8 cellular contexts compared by ENCODE assay signal in genomic region chr20:10558635-10559187, GRCh38.
DNase-seq lines count a peak whose midpoint lies in the region; ATAC-seq and TF ChIP-seq lines count a peak whose summit lies in the region.

No MANE protein-coding gene starts in this region.

- POLR2A ChIA-PET in activated CD4-positive, alpha-beta memory T cell treated with anti-CD3 and anti-CD28 coated beads, Interleukin-2, amount 10 ng/mL, durations not matched to agents 7 days and 5 days (lab: Charles Lee) = interaction anchor here (0.8 kb wide), 1 partner anchor 9 kb away, joined by 3 read pairs; no protein-coding TSS in a partner anchor

- no peak for TF ChIP-seq CTCF in vagina (IDR thresholded peaks at IDR 0.05)

- DNase-seq in activated CD4-positive, alpha-beta memory T cell treated with anti-CD3 and anti-CD28 coated beads, Interleukin-2, amount 10 ng/mL, durations not matched to agents 7 days and 5 days = peak; percentile 52
- DNase-seq in islet precursor cell (peak; percentile 77), vagina (ENCODE audit: extremely low spot score in 2 of 2) (no peak), SKM-1 (lab: John Stamatoyannopoulos, UW; ENCODE audit: unreplicated experiment) (no peak), NCI-H510A (lab: John Stamatoyannopoulos, UW) (no peak)

- ATAC-seq in GM18858 (IDR thresholded peaks at IDR 0.05; ENCODE audit: unreplicated experiment) (peak; percentile 92), HG02798 (IDR thresholded peaks at IDR 0.05; ENCODE audit: poor library complexity, unreplicated experiment) (peak; percentile 97), GM19324 (IDR thresholded peaks at IDR 0.05; ENCODE audit: low FRiP score, unreplicated experiment) (no peak)

- peaks cover 11% of the 10 kb centered on the region for H3K36me3 Mint-ChIP-seq in activated CD4-positive, alpha-beta memory T cell treated with anti-CD3 and anti-CD28 coated beads, Interleukin-2, amount 10 ng/mL, durations not matched to agents 7 days and 5 days (ENCODE audit: low read depth)

- H3K27me3 ChIP-seq in vagina = no peaks in the 10 kb centered on the region

- H3K27ac ChIP-seq in vagina = peak overlapping the region; percentile 30

- no peaks in the 10 kb centered on the region for H3K36me3 ChIP-seq in vagina

- CTCF ChIA-PET in activated CD4-positive, alpha-beta memory T cell treated with anti-CD3 and anti-CD28 coated beads, Interleukin-2, amount 10 ng/mL, durations not matched to agents 7 days and 5 days (lab: Charles Lee) = no interaction called here

- H3K9me3 ChIP-seq in vagina = no peaks in the 10 kb centered on the region

- peaks cover 23% of the 10 kb centered on the region for H3K4me1 Mint-ChIP-seq in activated CD4-positive, alpha-beta memory T cell treated with anti-CD3 and anti-CD28 coated beads, Interleukin-2, amount 10 ng/mL, durations not matched to agents 7 days and 5 days

- no peak overlapping the region for H3K27ac Mint-ChIP-seq in activated CD4-positive, alpha-beta memory T cell treated with anti-CD3 and anti-CD28 coated beads, Interleukin-2, amount 10 ng/mL, durations not matched to agents 7 days and 5 days

- H3K4me3 Mint-ChIP-seq in activated CD4-positive, alpha-beta memory T cell treated with anti-CD3 and anti-CD28 coated beads, Interleukin-2, amount 10 ng/mL, durations not matched to agents 7 days and 5 days = no peak overlapping the region

- intact Hi-C loops in vagina (cut with DNase I) = loop anchor here (10.0 kb wide), 2 partner anchors 46 to 716 kb away; no protein-coding TSS in a partner anchor

- H3K9me3 Mint-ChIP-seq in activated CD4-positive, alpha-beta memory T cell treated with anti-CD3 and anti-CD28 coated beads, Interleukin-2, amount 10 ng/mL, durations not matched to agents 7 days and 5 days = no peaks in the 10 kb centered on the region

- H3K27me3 Mint-ChIP-seq in activated CD4-positive, alpha-beta memory T cell treated with anti-CD3 and anti-CD28 coated beads, Interleukin-2, amount 10 ng/mL, durations not matched to agents 7 days and 5 days = peaks cover 3% of the 10 kb centered on the region

- no peak overlapping the region for H3K4me3 ChIP-seq in vagina

- H3K4me1 ChIP-seq in vagina = peaks cover 34% of the 10 kb centered on the region

- TF ChIP-seq POLR2A in vagina (IDR thresholded peaks at IDR 0.05) = no peak

Comparison
In these comparisons a context has a peak if more than half of its experiments do, and no peak if none do; other contexts are left out.
1. DNase-seq: peak in activated CD4-positive, alpha-beta memory T cell treated with anti-CD3 and anti-CD28 coated beads, Interleukin-2, amount 10 ng/mL, durations not matched to agents 7 days and 5 days (single experiment) and islet precursor cell (single experiment); none in vagina (0 of 2), SKM-1 (single experiment) and NCI-H510A (single experiment).